8 cellular contexts compared by ENCODE assay signal in the genomic region with DNA sequence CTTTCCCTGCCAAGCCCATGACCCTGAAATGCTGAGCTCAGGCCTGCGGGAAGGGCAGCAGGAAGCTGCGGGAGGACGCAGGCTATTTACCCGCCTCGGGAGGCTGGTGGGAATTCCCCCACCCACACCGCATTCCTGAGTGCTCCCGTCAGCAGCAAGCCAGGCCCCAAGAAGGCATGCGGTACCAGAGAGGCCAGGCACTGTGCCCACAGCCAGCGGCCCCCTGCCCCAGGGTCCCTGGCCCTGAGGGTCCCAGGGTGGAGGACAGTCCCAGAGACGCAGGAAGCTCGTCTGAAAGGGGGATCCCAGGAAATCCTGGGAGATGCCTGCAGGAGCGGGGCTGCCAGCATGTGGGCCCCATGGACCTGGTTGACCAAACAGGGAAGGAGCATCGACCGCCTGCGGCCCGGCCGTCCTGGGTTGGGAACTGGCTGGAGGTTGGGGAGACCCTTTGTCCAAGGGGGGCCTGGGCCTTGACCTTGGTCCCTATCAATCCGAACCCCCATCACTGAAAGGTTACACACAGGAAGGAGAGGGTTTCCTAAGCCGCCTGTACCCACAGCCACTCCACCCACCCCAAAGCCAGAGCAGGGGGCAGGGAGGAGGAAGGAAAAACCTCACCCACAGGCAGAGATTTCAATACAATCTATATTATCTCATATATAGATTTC. TPM values are rescaled to one million over a fixed set of nuclear protein-coding genes. Genes with fewer than 3 reads are reported as not detected.
DNase-seq lines count a peak whose midpoint lies in the region; ATAC-seq lines count a peak whose summit lies in the region.

No MANE protein-coding gene starts in this region.

- H3K4me3 Mint-ChIP-seq in activated naive CD4-positive, alpha-beta T cell treated with anti-CD3 and anti-CD28 coated beads for 36 hours = no peak overlapping the region

- H3K4me3 ChIP-seq in right cardiac atrium (ENCODE audit: low read length) (no peak overlapping the region), skeletal muscle cell (ENCODE audit: low read depth, low read length) (no peak overlapping the region)

- intact Hi-C loops in activated naive CD4-positive, alpha-beta T cell treated with anti-CD3 and anti-CD28 coated beads for 36 hours (cut with micrococcal nuclease) = no loop called here
- intact Hi-C loops in right cardiac atrium (cut with DNase I) = no loop called here

- H3K36me3 Mint-ChIP-seq in activated naive CD4-positive, alpha-beta T cell treated with anti-CD3 and anti-CD28 coated beads for 36 hours (ENCODE audit: low read depth) = no peaks in the 10 kb centered on the region

- peak overlapping the region; percentile 64 for H3K27ac ChIP-seq in angular gyrus (ENCODE audit: low read depth, low read length)
- peak overlapping the region; percentile 52 for H3K27ac ChIP-seq in right cardiac atrium (ENCODE audit: low read length)

- no peaks in the 10 kb centered on the region for H3K9me3 Mint-ChIP-seq in activated naive CD4-positive, alpha-beta T cell treated with anti-CD3 and anti-CD28 coated beads for 36 hours

- H3K4me1 Mint-ChIP-seq in activated naive CD4-positive, alpha-beta T cell treated with anti-CD3 and anti-CD28 coated beads for 36 hours (ENCODE audit: low read depth) = peaks cover 17% of the 10 kb centered on the region

- peaks cover 10% of the 10 kb centered on the region for H3K4me1 ChIP-seq in right cardiac atrium (ENCODE audit: control insufficient read depth, insufficient read depth, low read length)

- CTCF ChIA-PET in activated naive CD4-positive, alpha-beta T cell treated with anti-CD3 and anti-CD28 coated beads for 36 hours (lab: Charles Lee) = interaction anchor here (0.7 kb wide), 1 partner anchor 134 kb away, joined by 4 read pairs; no protein-coding TSS in a partner anchor

- 27% methylated on average over 19 of the region's 19 CpGs for WGBS in right cardiac atrium

- no peaks in the 10 kb centered on the region for H3K27me3 ChIP-seq in right cardiac atrium (ENCODE audit: control insufficient read depth, insufficient read depth)

- no peaks in the 10 kb centered on the region for H3K9me3 ChIP-seq in right cardiac atrium (ENCODE audit: control insufficient read depth, low read length)

- ATAC-seq in right cardiac atrium = peak; percentile 78
- no peak for ATAC-seq in GM21423 (IDR thresholded peaks at IDR 0.05; ENCODE audit: unreplicated experiment)

- H3K27me3 Mint-ChIP-seq in activated naive CD4-positive, alpha-beta T cell treated with anti-CD3 and anti-CD28 coated beads for 36 hours (ENCODE audit: low read depth) = no peaks in the 10 kb centered on the region

- peak overlapping the region; percentile 27 for H3K27ac Mint-ChIP-seq in activated naive CD4-positive, alpha-beta T cell treated with anti-CD3 and anti-CD28 coated beads for 36 hours

- peak; percentile 52 for DNase-seq in activated naive CD4-positive, alpha-beta T cell treated with anti-CD3 and anti-CD28 coated beads for 36 hours
- no peak for DNase-seq in activated naive CD4-positive, alpha-beta T cell treated with anti-CD3 and anti-CD28 coated beads, Interleukin-2, amount 50 U/mL, for 16 hours
- DNase-seq in right cardiac atrium (peak; percentile 87 to 91 (median 89)), skeletal muscle cell (ENCODE audit: low read depth) (peak; percentile 80), occipital lobe (lab: John Stamatoyannopoulos, UW) (no peak), NK-92 (lab: John Stamatoyannopoulos, UW; ENCODE audit: unreplicated experiment) (no peak)

RNA-seq across cellular contexts. Expression of gene MAFF, which starts 17.0 kb away (rescaled TPM):
- total RNA-seq in activated naive CD4-positive, alpha-beta T cell treated with anti-CD3 and anti-CD28 coated beads for 36 hours = 1 to 10 TPM; 2.7 to 2.8 TPM
- 10 to 100 TPM in 1 of 4 donors, 1 to 10 TPM in 3; 4.8 to 13.7 (median 7.1) TPM for total RNA-seq in right cardiac atrium
- polyA plus RNA-seq in right cardiac atrium = 20.5 TPM
- 3.1 TPM for total RNA-seq in occipital lobe

RNA-seq across cellular contexts. Expression of gene PLA2G6, which starts 37.2 kb away (rescaled TPM):
- 10 to 100 TPM; 80.2 to 85.3 TPM for total RNA-seq in activated naive CD4-positive, alpha-beta T cell treated with anti-CD3 and anti-CD28 coated beads for 36 hours
- 10 to 100 TPM; 16.0 to 25.2 (median 17.6) TPM for total RNA-seq in right cardiac atrium
- polyA plus RNA-seq in right cardiac atrium = 16.0 TPM
- total RNA-seq in occipital lobe = 15.8 TPM

RNA-seq across cellular contexts. Expression of gene TMEM184B, which starts 54.0 kb away (rescaled TPM):
- 10 to 100 TPM; 15.0 to 15.3 TPM for total RNA-seq in activated naive CD4-positive, alpha-beta T cell treated with anti-CD3 and anti-CD28 coated beads for 36 hours
- 10 to 100 TPM; 48.2 to 55.8 (median 49.5) TPM for total RNA-seq in right cardiac atrium
- polyA plus RNA-seq in right cardiac atrium = 32.2 TPM
- total RNA-seq in occipital lobe = 10.9 TPM

Comparison
In these comparisons a context has a peak if more than half of its experiments do, and no peak if none do; other contexts are left out.
1. DNase-seq: peak in activated naive CD4-positive, alpha-beta T cell treated with anti-CD3 and anti-CD28 coated beads for 36 hours (single experiment), right cardiac atrium (3 of 3) and skeletal muscle cell (single experiment); none in activated naive CD4-positive, alpha-beta T cell treated with anti-CD3 and anti-CD28 coated beads, Interleukin-2, amount 50 U/mL, for 16 hours (single experiment), occipital lobe (single experiment) and NK-92 (single experiment).